In genomic region chr9:134123764-134124128, GRCh38 we compare ENCODE assay signal across 2 cellular contexts.
TF ChIP-seq lines count a peak whose summit lies in the region.

No MANE protein-coding gene starts in this region.

TF ChIP-seq in WTC11, 78 proteins besides CTCF, POLR2A, EP300 and RAD21:
- TF ChIP-seq HMGA2 (CRISPR knock-in tag; IDR thresholded peaks at IDR 0.05): no peak
- TF ChIP-seq GABPB1 (CRISPR knock-in tag; IDR thresholded peaks at IDR 0.05): 0 out of 2 replicates have a peak, but pooled peaks have one; percentile 28

TF ChIP-seq in HepG2, 621 proteins besides CTCF, POLR2A, EP300 and RAD21:
- TF ChIP-seq CEBPB (IDR thresholded peaks at IDR 0.05; ENCODE audit: borderline replicate concordance, low read depth, low read length) (peak; percentile 98), ZBTB49 (CRISPR knock-in tag; IDR thresholded peaks at IDR 0.05; ENCODE audit: borderline replicate concordance) (no peak), FOXP1 (IDR thresholded peaks at IDR 0.05) (0 out of 2 replicates have a peak, but pooled peaks have one; percentile 16), FOXP1 (CRISPR knock-in tag; IDR thresholded peaks at IDR 0.05) (peak; percentile 74), SPEN (CRISPR knock-in tag; IDR thresholded peaks at IDR 0.05; ENCODE audit: low read depth) (0 out of 2 replicates have a peak, but pooled peaks have one; percentile 11), SOX5 (CRISPR knock-in tag; IDR thresholded peaks at IDR 0.05; ENCODE audit: borderline replicate concordance) (peak; percentile 71; the same call in 1 of the 2 replicates), GATAD2A (CRISPR knock-in tag; IDR thresholded peaks at IDR 0.05) (peak; percentile 73), ARID4A (CRISPR knock-in tag; IDR thresholded peaks at IDR 0.05; ENCODE audit: borderline replicate concordance) (0 out of 2 replicates have a peak, but pooled peaks have one; percentile 11), FOXP4 (CRISPR knock-in tag; IDR thresholded peaks at IDR 0.05) (peak; percentile 69; the same call in 1 of the 2 replicates), ZNF816 (CRISPR knock-in tag; IDR thresholded peaks at IDR 0.05; ENCODE audit: borderline replicate concordance) (0 out of 2 replicates have a peak, but pooled peaks have one; percentile 53), REXO4 (CRISPR knock-in tag; IDR thresholded peaks at IDR 0.05; ENCODE audit: borderline replicate concordance) (no peak), ZNF333 (CRISPR knock-in tag; IDR thresholded peaks at IDR 0.05; ENCODE audit: borderline replicate concordance) (no peak), FOXA3 (CRISPR knock-in tag; IDR thresholded peaks at IDR 0.05) (peak; percentile 63), CEBPG (CRISPR knock-in tag; IDR thresholded peaks at IDR 0.05) (peak; percentile 96), SAP130 (CRISPR knock-in tag; IDR thresholded peaks at IDR 0.05; ENCODE audit: low read depth) (peak; percentile 43; the same call in 1 of the 2 replicates), SMC3 (IDR thresholded peaks at IDR 0.05; ENCODE audit: low read length) (peak; percentile 9; the same call in 1 of the 2 replicates), RARA (CRISPR knock-in tag; IDR thresholded peaks at IDR 0.05) (0 out of 2 replicates have a peak, but pooled peaks have one; percentile 29), HDAC1 (CRISPR knock-in tag; IDR thresholded peaks at IDR 0.05) (0 out of 2 replicates have a peak, but pooled peaks have one; percentile 2), SOX13 (IDR thresholded peaks at IDR 0.05) (no peak), SOX13 (CRISPR knock-in tag; conservative IDR thresholded peaks at IDR 0.05 in 1 of 2, IDR thresholded peaks at IDR 0.05 in 1 of 2) (peak in 1 of 2 experiments; percentile 56; a peak in 1 of 4 replicates), TMF1 (CRISPR knock-in tag; IDR thresholded peaks at IDR 0.05; ENCODE audit: low read depth) (no peak), FOSL2 (CRISPR knock-in tag; IDR thresholded peaks at IDR 0.05) (0 out of 2 replicates have a peak, but pooled peaks have one; percentile 16)
